In genomic region chr5:85452322-85453025, GRCh38 we compare ENCODE assay signal across 2 cellular contexts.
TF ChIP-seq lines count a peak whose summit lies in the region.

No MANE protein-coding gene starts in this region.

TF ChIP-seq in GM23338, 12 proteins besides CTCF, POLR2A, EP300 and RAD21:
- TF ChIP-seq REST (IDR thresholded peaks at IDR 0.05; ENCODE audit: unreplicated experiment) (no peak), ZNF114 (CRISPR knock-in tag; IDR thresholded peaks at IDR 0.05) (no peak), ETS1 (IDR thresholded peaks at IDR 0.05) (no peak), STAT1 (IDR thresholded peaks at IDR 0.05; ENCODE audit: unreplicated experiment) (no peak), ZNF331 (CRISPR knock-in tag; IDR thresholded peaks at IDR 0.05; ENCODE audit: low read depth) (no peak), POLR2AphosphoS5 (IDR thresholded peaks at IDR 0.05; ENCODE audit: low read depth) (no peak), NANOG (IDR thresholded peaks at IDR 0.05; ENCODE audit: borderline replicate concordance) (no peak), EZH2 (IDR thresholded peaks at IDR 0.05; ENCODE audit: low read depth, unreplicated experiment) (no peak), ZNF462 (CRISPR knock-in tag; IDR thresholded peaks at IDR 0.05) (no peak), JUNB (IDR thresholded peaks at IDR 0.05; ENCODE audit: unreplicated experiment) (no peak), CREB1 (CRISPR knock-in tag; IDR thresholded peaks at IDR 0.05; ENCODE audit: low read depth) (no peak), EZH2phosphoT487 (IDR thresholded peaks at IDR 0.05; ENCODE audit: unreplicated experiment) (no peak)

TF ChIP-seq in K562, 482 proteins besides CTCF, POLR2A, EP300 and RAD21 (continued from another document and continues in another):
- TF ChIP-seq ZFP91 (CRISPR knock-in tag; IDR thresholded peaks at IDR 0.05): no peak
- TF ChIP-seq ATF7 (IDR thresholded peaks at IDR 0.05): peak; percentile 84
- no peak for TF ChIP-seq BRF1 (IDR thresholded peaks at IDR 0.05; ENCODE audit: borderline replicate concordance, extremely low read depth, insufficient read length)
- no peak for TF ChIP-seq ZNF717 (CRISPR knock-in tag; IDR thresholded peaks at IDR 0.05)
- no peak for TF ChIP-seq TSC22D4 (tag; IDR thresholded peaks at IDR 0.05)
- TF ChIP-seq NFATC3 (IDR thresholded peaks at IDR 0.05): no peak
- TF ChIP-seq CGGBP1 (CRISPR knock-in tag; IDR thresholded peaks at IDR 0.05): no peak
- TF ChIP-seq CXXC5 (CRISPR knock-in tag; IDR thresholded peaks at IDR 0.05): no peak
- TF ChIP-seq ARID4B (CRISPR knock-in tag; IDR thresholded peaks at IDR 0.05): no peak
- TF ChIP-seq ZNF253 (CRISPR knock-in tag; conservative IDR thresholded peaks at IDR 0.05): no peak
- peak; percentile 71 for TF ChIP-seq JUN (IDR thresholded peaks at IDR 0.05; ENCODE audit: borderline replicate concordance, low read depth, low read length)
- TF ChIP-seq JUN (CRISPR knock-in tag; IDR thresholded peaks at IDR 0.05; ENCODE audit: borderline replicate concordance): no peak
- TF ChIP-seq CBFA2T3 (IDR thresholded peaks at IDR 0.05): no peak; the same call in 1 of the 2 replicates
- TF ChIP-seq TAF1 (IDR thresholded peaks at IDR 0.05; ENCODE audit: control insufficient read depth, extremely low read depth, insufficient read depth, low read length, severe bottlenecking): no peak
- TF ChIP-seq SIN3B (IDR thresholded peaks at IDR 0.05; ENCODE audit: low read depth): no peak
- peak; percentile 44 to 47 for TF ChIP-seq NRF1 (conservative IDR thresholded peaks at IDR 0.05 in 1 of 2, IDR thresholded peaks at IDR 0.05 in 1 of 2)
- 0 out of 4 replicates have a peak, but pooled peaks of 1 of the 2 experiments have one; percentile 40 for TF ChIP-seq RCOR1 (IDR thresholded peaks at IDR 0.05; ENCODE audit: borderline replicate concordance in 1 of 2, low read depth in 2 of 2, low read length in 2 of 2)
- TF ChIP-seq ZNF277 (CRISPR knock-in tag; IDR thresholded peaks at IDR 0.05; ENCODE audit: borderline replicate concordance): no peak
- no peak for TF ChIP-seq MXD1 (CRISPR knock-in tag; IDR thresholded peaks at IDR 0.05; ENCODE audit: borderline replicate concordance, poor library complexity, severe bottlenecking)
- peak; percentile 99 for TF ChIP-seq MAFG (tag; conservative IDR thresholded peaks at IDR 0.05)
- TF ChIP-seq EGR1 (conservative IDR thresholded peaks at IDR 0.05): no peak; the same call in 1 of the 2 replicates
- TF ChIP-seq RHOXF2B (CRISPR knock-in tag; conservative IDR thresholded peaks at IDR 0.05): no peak
- no peak for TF ChIP-seq CUX1 (CRISPR knock-in tag; IDR thresholded peaks at IDR 0.05)
- no peak for TF ChIP-seq ZNF592 (IDR thresholded peaks at IDR 0.05)
- TF ChIP-seq MEIS2 (IDR thresholded peaks at IDR 0.05; ENCODE audit: partially characterized antibody): peak; percentile 13
- no peak for TF ChIP-seq CREB3L1 (IDR thresholded peaks at IDR 0.05; ENCODE audit: borderline replicate concordance, low read depth)
- no peak for TF ChIP-seq ZNF76 (CRISPR knock-in tag; IDR thresholded peaks at IDR 0.05; ENCODE audit: borderline replicate concordance)
- 0 out of 2 replicates have a peak, but pooled peaks have one; percentile 8 for TF ChIP-seq ZNF766 (CRISPR knock-in tag; conservative IDR thresholded peaks at IDR 0.05)
- TF ChIP-seq ARHGAP35 (IDR thresholded peaks at IDR 0.05; ENCODE audit: partially characterized antibody): no peak
- TF ChIP-seq KLF13 (tag; IDR thresholded peaks at IDR 0.05; ENCODE audit: borderline replicate concordance, low read depth): no peak
- TF ChIP-seq HDAC6 (IDR thresholded peaks at IDR 0.05; ENCODE audit: low read depth, low read length): no peak
